Comparison of ENCODE assay signal across 15 cellular contexts in genomic region chr12:82672811-82673495, GRCh38.
"Had no signal": no experiment of that assay in that cellular context is flagged by ENCODE, and none has a peak within 500 bp of the region (broad histone marks: within the 10 kb centered on the region; RNA-seq: fewer than 3 reads in every experiment).

No MANE protein-coding gene starts in this region.

- H3K27me3 ChIP-seq: adrenal gland, colonic mucosa, right atrium auricular region, thyroid gland had no signal

- H3K9me3 ChIP-seq: adrenal gland, colonic mucosa, right atrium auricular region, thyroid gland had no signal

- H3K27ac ChIP-seq: adrenal gland, colonic mucosa, left ventricle myocardium inferior, right atrium auricular region, thyroid gland, WERI-Rb-1 had no signal

- H3K4me3 ChIP-seq: adrenal gland, colonic mucosa, left ventricle myocardium inferior, right atrium auricular region, thyroid gland had no signal

- H3K36me3 ChIP-seq: adrenal gland, colonic mucosa, left ventricle myocardium inferior, right atrium auricular region, thyroid gland, WERI-Rb-1 had no signal

- DNase-seq: activated CD4-positive, alpha-beta memory T cell treated with anti-CD3 and anti-CD28 coated beads for 36 hours; activated CD4-positive, alpha-beta T cell treated with anti-CD3 and anti-CD28 coated beads for 36 hours; activated CD8-positive, alpha-beta memory T cell treated with anti-CD3 and anti-CD28 coated beads, Interleukin-2, amount 10 ng/mL, durations not matched to agents 7 days and 5 days; activated naive CD4-positive, alpha-beta T cell treated with anti-CD3 and anti-CD28 coated beads, Interleukin-2, amount 10 ng/mL, durations not matched to agents 7 days and 5 days; activated T-cell treated with anti-CD3 and anti-CD28 coated beads, Interleukin-2, amount 50 U/mL, for 24 hours; adrenal gland; colonic mucosa; hypothalamus; left ventricle myocardium inferior; mesendoderm; nucleus accumbens; stimulated activated CD4-positive, alpha-beta T cell treated with anti-CD3 and anti-CD28 coated beads, Interleukin-2, amount 100 ng/mL, for 48 hours; thyroid gland; WERI-Rb-1 had no signal

- H3K4me1 ChIP-seq: adrenal gland, colonic mucosa, right atrium auricular region had no signal
